In the genomic region with DNA sequence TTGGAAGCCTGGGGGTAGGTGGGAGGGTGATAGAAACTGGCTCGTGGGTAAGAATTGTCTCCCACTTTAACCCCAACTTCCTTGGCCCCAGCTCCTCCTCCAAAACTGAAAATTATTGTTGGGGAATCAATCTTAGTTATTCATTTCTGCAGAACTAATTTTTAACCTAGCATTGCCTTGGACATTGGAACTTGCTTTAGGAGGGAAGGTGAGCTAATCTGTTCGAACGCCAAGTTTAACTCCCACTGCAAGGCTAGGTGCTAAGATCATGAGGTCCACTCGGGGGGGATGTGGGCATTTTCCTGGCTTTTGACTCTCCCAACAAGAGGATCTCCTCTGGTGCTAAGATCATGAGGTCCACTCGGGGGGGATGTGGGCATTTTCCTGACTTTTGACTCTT, we compare ENCODE assay signal across 1 cellular context. TPM values are rescaled to one million over a fixed set of nuclear protein-coding genes. Genes with fewer than 3 reads are reported as not detected.
"Had no signal": no experiment of that assay in that cellular context is flagged by ENCODE, and none has a peak within 500 bp of the region (broad histone marks: within the 10 kb centered on the region; RNA-seq: fewer than 3 reads in every experiment).

No MANE protein-coding gene starts in this region.

RNA-seq across cellular contexts. Expression of a gene that starts 3.5 kb away (rescaled TPM):
- polyA plus RNA-seq: naive thymus-derived CD4-positive, alpha-beta T cell had no signal
